In genomic region chr12:68245071-68246021, GRCh38 we compare ENCODE assay signal across 1 cellular context.
A peak's percentile ranks its signal among the peaks of the same experiment; 100 is the strongest.
TF ChIP-seq lines count a peak whose summit lies in the region.

No MANE protein-coding gene starts in this region.

TF ChIP-seq in K562, 482 proteins besides CTCF, POLR2A, EP300 and RAD21 (continued from another document):
- no peak for TF ChIP-seq ID3 (CRISPR knock-in tag; IDR thresholded peaks at IDR 0.05)
- TF ChIP-seq ID3 (tag; IDR thresholded peaks at IDR 0.05): peak; percentile 21; the same call in 1 of the 2 replicates
- no peak for TF ChIP-seq DMBX1 (CRISPR knock-in tag; IDR thresholded peaks at IDR 0.05; ENCODE audit: borderline replicate concordance)
- TF ChIP-seq MEF2A (IDR thresholded peaks at IDR 0.05; ENCODE audit: control insufficient read depth, low read depth, low read length): no peak
- TF ChIP-seq ZNF75A (CRISPR knock-in tag; IDR thresholded peaks at IDR 0.05): 0 out of 2 replicates have a peak, but pooled peaks have one; percentile 29
- no peak for TF ChIP-seq ZNF174 (CRISPR knock-in tag; IDR thresholded peaks at IDR 0.05)
- TF ChIP-seq HMBOX1 (IDR thresholded peaks at IDR 0.05): 0 out of 2 replicates have a peak, but pooled peaks have one; percentile 12
